ENCODE assay signal across 22 cellular contexts in genomic region chr3:61155701-61156292, GRCh38.
"Had no signal": no experiment of that assay in that cellular context is flagged by ENCODE, and none has a peak within 500 bp of the region (broad histone marks: within the 10 kb centered on the region; RNA-seq: fewer than 3 reads in every experiment).

No MANE protein-coding gene starts in this region.

- ATAC-seq: activated CD8-positive, alpha-beta memory T cell treated with anti-CD3 and anti-CD28 coated beads, Interleukin-2, amount 10 ng/mL, durations not matched to agents 7 days and 5 days; activated T-helper 17 cell treated with anti-CD3 and anti-CD28 coated beads, Interleukin-2, amount 50 U/mL, for 72 hours; esophagus mucosa; gastrocnemius medialis; stimulated activated naive CD8-positive, alpha-beta T cell treated with anti-CD3 and anti-CD28 coated beads, Interleukin-15, Interleukin-2, amounts not matched to agents 100 U/mL and 50 U/mL, for 24 hours had no signal

- H3K4me3 ChIP-seq: gastrocnemius medialis, skin epidermis, suprapubic skin, vagina had no signal

- H3K27me3 ChIP-seq: gastrocnemius medialis, suprapubic skin, vagina had no signal

- H3K9me3 ChIP-seq: gastrocnemius medialis, suprapubic skin, vagina had no signal

- H3K4me1 ChIP-seq: gastrocnemius medialis, suprapubic skin, vagina had no signal

- DNase-seq: activated CD4-positive, alpha-beta memory T cell treated with anti-CD3 and anti-CD28 coated beads, Interleukin-2, amount 10 ng/mL, durations not matched to agents 7 days and 5 days; activated CD4-positive, alpha-beta T cell treated with anti-CD3 and anti-CD28 coated beads for 48 hours; activated CD4-positive, CD25-positive, alpha-beta regulatory T cell; activated CD8-positive, alpha-beta memory T cell treated with anti-CD3 and anti-CD28 coated beads, Interleukin-2, amount 10 ng/mL, durations not matched to agents 7 days and 5 days; activated naive CD4-positive, alpha-beta T cell; cerebellar nuclear complex; cortex of kidney; effector CD8-positive, alpha-beta T cell; gastrocnemius medialis; head of caudate nucleus; immature natural killer cell; mammary epithelial cell; occipital lobe; stimulated activated naive CD8-positive, alpha-beta T cell treated with anti-CD3 and anti-CD28 coated beads, Interleukin-15, Interleukin-2, amounts not matched to agents 100 U/mL and 50 U/mL, for 24 hours; T-helper 1 cell; T-helper 9 cell; trophoblast cell had no signal

- H3K27ac ChIP-seq: gastrocnemius medialis, skin epidermis, suprapubic skin, vagina had no signal

- H3K36me3 ChIP-seq: gastrocnemius medialis, suprapubic skin, vagina had no signal
